In genomic region chr4:41214158-41215146, GRCh38 we compare ENCODE assay signal across 1 cellular context.
TF ChIP-seq lines count a peak whose summit lies in the region.

APBB2 (minus strand) TSS chr4:41214542; CDS start chr4:41033254, 181,288 bp downstream.

TF ChIP-seq in K562, 482 proteins besides CTCF, POLR2A, EP300 and RAD21 (continued from another document):
- TF ChIP-seq THRB (CRISPR knock-in tag; conservative IDR thresholded peaks at IDR 0.05), result no peak
- TF ChIP-seq DIDO1 (tag; IDR thresholded peaks at IDR 0.05; ENCODE audit: low read depth), result no peak
- no peak for TF ChIP-seq ZNF41 (CRISPR knock-in tag; conservative IDR thresholded peaks at IDR 0.05)
- TF ChIP-seq CREM (IDR thresholded peaks at IDR 0.05; ENCODE audit: low read depth), result peak; percentile 23; the same call in 1 of the 2 replicates
